9 cellular contexts compared by ENCODE assay signal in genomic region chr13:80339578-80339840, GRCh38. TPM values are rescaled to one million over a fixed set of nuclear protein-coding genes. Genes with fewer than 3 reads are reported as not detected.
DNase-seq lines count a peak whose midpoint lies in the region; ATAC-seq and TF ChIP-seq lines count a peak whose summit lies in the region.
"Had no signal": no experiment of that assay in that cellular context is flagged by ENCODE, and none has a peak within 500 bp of the region (broad histone marks: within the 10 kb centered on the region; RNA-seq: fewer than 3 reads in every experiment).

No MANE protein-coding gene starts in this region.

- no peak for TF ChIP-seq POLR2A in breast epithelium (IDR thresholded peaks at IDR 0.05)
- no peak for TF ChIP-seq POLR2A in right lobe of liver (IDR thresholded peaks at IDR 0.05)
- TF ChIP-seq POLR2A in transverse colon (IDR thresholded peaks at IDR 0.05), result no peak

- ATAC-seq in right lobe of liver (no peak), GM21825 (IDR thresholded peaks at IDR 0.05; ENCODE audit: unreplicated experiment) (no peak)

- no peaks in the 10 kb centered on the region for H3K9me3 ChIP-seq in breast epithelium
- no peaks in the 10 kb centered on the region for H3K9me3 ChIP-seq in right lobe of liver
- no peaks in the 10 kb centered on the region for H3K9me3 ChIP-seq in transverse colon

- peak overlapping the region; percentile 59 to 88 (median 78) for H3K4me3 ChIP-seq in breast epithelium
- peak overlapping the region; percentile 83 to 89 (median 87) for H3K4me3 ChIP-seq in right lobe of liver
- H3K4me3 ChIP-seq in transverse colon, result peak overlapping the region; percentile 66 to 94 (median 81)

- no peaks in the 10 kb centered on the region for H3K36me3 ChIP-seq in breast epithelium
- H3K36me3 ChIP-seq in right lobe of liver, result peaks cover 0 to 8% (median 0%) of the 10 kb centered on the region in 4 donors
- peaks cover 0 to 6% (median 0%) of the 10 kb centered on the region in 4 donors for H3K36me3 ChIP-seq in transverse colon

- peak; percentile 56 for DNase-seq in SIG-M5 treated with dmso at 0.1 percent for 504 hours (lab: John Stamatoyannopoulos, UW; ENCODE audit: unreplicated experiment)
- no peak for DNase-seq in SIG-M5 (lab: John Stamatoyannopoulos, UW)
- DNase-seq in breast epithelium (ENCODE audit: low spot score in 2 of 2), result no peak
- DNase-seq in right lobe of liver, result no peak
- no peak for DNase-seq in transverse colon
- no peak for DNase-seq in superior temporal gyrus (ENCODE audit: extremely low spot score)
- no peak for DNase-seq in NCI-H526 treated with DMSO at 0.1 percent for 48 hours (lab: John Stamatoyannopoulos, UW)

- intact Hi-C loops in breast epithelium (cut with DNase I; ENCODE audit: low total_unique reads) (no loop called here), right lobe of liver (cut with DNase I) (no loop called here), transverse colon (cut with DNase I; ENCODE audit: low total_unique reads) (no loop called here)

- H3K27me3 ChIP-seq in breast epithelium (no peaks in the 10 kb centered on the region), right lobe of liver (no peaks in the 10 kb centered on the region), transverse colon (no peaks in the 10 kb centered on the region)

- 0% methylated on average over 4 of the region's 4 CpGs for WGBS in right lobe of liver (ENCODE audit: insufficient coverage, low coverage, low lambda C conversion rate, missing lambda C conversion rate)
- WGBS in transverse colon (ENCODE audit: low coverage in 1 of 2), 2 donors, result 1% methylated on average over 4 of the region's 4 CpGs; no CpG with 5 or more reads in 1 of the 2 donors

- in situ Hi-C loops in transverse colon (cut with MboI; ENCODE audit: low pct_ligation_motif_present in 1 of 4, low pct_unique_long_range_greater_than_20kb in 1 of 4, low sequenced_read_pairs in 3 of 4), result loop anchor here in 1 of 4 donors (25.0 kb wide), 1 partner anchor 552 kb away; no protein-coding TSS in a partner anchor

- no peak for TF ChIP-seq EP300 in transverse colon (IDR thresholded peaks at IDR 0.05; ENCODE audit: low read depth)

- peak overlapping the region; percentile 96 to 98 for H3K27ac ChIP-seq in breast epithelium
- peak overlapping the region; percentile 95 to 98 (median 97) for H3K27ac ChIP-seq in right lobe of liver
- peak overlapping the region; percentile 95 to 98 (median 96) for H3K27ac ChIP-seq in transverse colon

- H3K4me1 ChIP-seq in breast epithelium (no peaks in the 10 kb centered on the region), right lobe of liver (peaks cover 0 to 34% (median 16%) of the 10 kb centered on the region in 4 donors), transverse colon (peaks cover 0 to 33% (median 3%) of the 10 kb centered on the region in 4 donors)

- TF ChIP-seq CTCF in breast epithelium (IDR thresholded peaks at IDR 0.05), result no peak
- TF ChIP-seq CTCF in right lobe of liver (IDR thresholded peaks at IDR 0.05), result no peak
- TF ChIP-seq CTCF in transverse colon (IDR thresholded peaks at IDR 0.05), result no peak

RNA-seq across cellular contexts. Expression of gene SPRY2, which starts 1.4 kb away (rescaled TPM):
- total RNA-seq in breast epithelium (10 to 100 TPM; 52.1 to 76.0 (median 71.0) TPM), right lobe of liver (10 to 100 TPM in 3 of 6 experiments, 1 to 10 TPM in 3; 9.4 to 14.7 (median 10.5) TPM), transverse colon (10 to 100 TPM; 21.1 to 52.1 (median 36.6) TPM)
- total RNA-seq: T-helper 1 cell treated with Interleukin-12 subunit alpha and Interleukin-12 subunit beta and Interleukin-4 antibody, amounts not matched to agents 30 ng/mL and 1 ng/mL, for 36 hours had no signal
